11 cellular contexts compared by ENCODE assay signal in the genomic region with DNA sequence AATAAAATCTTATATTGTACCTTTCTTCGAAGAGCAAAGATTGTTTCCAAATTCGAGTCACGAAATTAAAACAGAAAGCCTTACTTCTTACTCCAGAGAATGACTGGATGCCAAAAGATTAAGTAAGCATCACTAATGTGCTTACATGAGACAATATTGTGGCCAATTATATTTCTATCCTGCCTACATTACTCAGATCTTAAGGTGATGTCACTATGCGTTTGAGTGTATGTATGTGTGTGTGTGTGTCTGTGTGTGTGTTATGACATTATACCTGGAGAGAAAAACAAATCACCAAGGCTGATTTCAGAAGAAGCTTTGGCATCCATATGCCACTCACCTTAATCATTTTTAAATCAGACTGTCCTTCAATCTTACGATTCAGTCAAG.
A peak's percentile ranks its signal among the peaks of the same experiment; 100 is the strongest.
DNase-seq lines count a peak whose midpoint lies in the region; ATAC-seq, FAIRE-seq and TF ChIP-seq lines count a peak whose summit lies in the region.
"Had no signal": no experiment of that assay in that cellular context is flagged by ENCODE, and none has a peak within 500 bp of the region (broad histone marks: within the 10 kb centered on the region; RNA-seq: fewer than 3 reads in every experiment).

No MANE protein-coding gene starts in this region.

- no peak for TF ChIP-seq EP300 in HepG2 (IDR thresholded peaks at IDR 0.05; ENCODE audit: low read depth in 2 of 2, low read length in 2 of 2)
- no peak for TF ChIP-seq EP300 in HepG2 (CRISPR knock-in tag; IDR thresholded peaks at IDR 0.05; ENCODE audit: borderline replicate concordance)

- H3K4me1 ChIP-seq in left lung (peaks cover 4 to 16% of the 10 kb centered on the region in 2 donors), HepG2 (ENCODE audit: insufficient read depth, low read length) (no peaks in the 10 kb centered on the region), tibial artery (no peaks in the 10 kb centered on the region)
- H3K4me1 ChIP-seq: pancreas had no signal

- no peaks in the 10 kb centered on the region for H3K36me3 ChIP-seq in left lung
- no peaks in the 10 kb centered on the region for H3K36me3 ChIP-seq in HepG2 (replicated peaks in 1 of 2; ENCODE audit: control insufficient read depth in 1 of 2, insufficient read depth in 2 of 2, low read length in 2 of 2)
- no peaks in the 10 kb centered on the region for H3K36me3 ChIP-seq in tibial artery
- H3K36me3 ChIP-seq: pancreas, upper lobe of right lung had no signal

- in situ Hi-C loops in HepG2 (cut with HindIII; ENCODE audit: extremely low pct_ligation_motif_present, low pct_unique_long_range_greater_than_20kb): no loop called here

- no peak for TF ChIP-seq POLR2A in HepG2 (IDR thresholded peaks at IDR 0.05; ENCODE audit: insufficient read depth in 1 of 2, low read depth in 2 of 2, low read length in 2 of 2)

- BruUV-seq in HepG2 (replicated peaks; lab: Mats Ljungman, UMichigan): no TSS peak

- H2AFZ ChIP-seq in HepG2 (ENCODE audit: low read length): no peak overlapping the region

- intact Hi-C loops in left lung (cut with DNase I) (no loop called here), HepG2 (cut with micrococcal nuclease; ENCODE audit: unreplicated experiment) (no loop called here), tibial artery (cut with DNase I; ENCODE audit: low total_unique reads) (no loop called here)

- CTCF ChIA-PET in HepG2 (lab: Yijun Ruan, JAX; ENCODE audit: low intra/inter-chr PET ratio, low total read pairs): no interaction called here

- DNase-seq in NCI-H510A treated with DMSO at 0.1 percent for 48 hours (lab: John Stamatoyannopoulos, UW) (peak; percentile 46), NCI-H510A (lab: John Stamatoyannopoulos, UW) (no peak), T1000 (lab: John Stamatoyannopoulos, UW) (peak; percentile 74), left lung (no peak), HepG2 (ENCODE audit: low spot score) (no peak), SK-N-DZ (ENCODE audit: low spot score) (no peak), tibial artery (no peak)
- DNase-seq: upper lobe of right lung had no signal

- no peak for FAIRE-seq in HepG2 (lab: Jason Lieb, UNC)
- FAIRE-seq: pancreas had no signal

- TF ChIP-seq CTCF in left lung (IDR thresholded peaks at IDR 0.05) (no peak), HepG2 (CRISPR knock-in tag; IDR thresholded peaks at IDR 0.05) (no peak), tibial artery (IDR thresholded peaks at IDR 0.05) (no peak)

- H3K27me3 ChIP-seq in left lung (no peaks in the 10 kb centered on the region), HepG2 (ENCODE audit: control insufficient read depth in 1 of 2, insufficient read depth in 2 of 2, low read length in 2 of 2) (no peaks in the 10 kb centered on the region), tibial artery (no peaks in the 10 kb centered on the region)
- H3K27me3 ChIP-seq: pancreas, upper lobe of right lung had no signal

- no peak for TF ChIP-seq RAD21 in HepG2 (CRISPR knock-in tag; IDR thresholded peaks at IDR 0.05)

- H3K4me2 ChIP-seq in HepG2 (ENCODE audit: low read depth, low read length): no peak overlapping the region

- H4K20me1 ChIP-seq in HepG2 (ENCODE audit: insufficient read depth, low read length): no peaks in the 10 kb centered on the region

- WGBS in HepG2 (ENCODE audit: low lambda C conversion rate): under 1% methylated on average over 5 of the region's 5 CpGs

- H3K9me3 ChIP-seq in left lung: no peaks in the 10 kb centered on the region
- H3K9me3 ChIP-seq in HepG2 (ENCODE audit: low read length): no peaks in the 10 kb centered on the region
- no peaks in the 10 kb centered on the region for H3K9me3 ChIP-seq in tibial artery
- H3K9me3 ChIP-seq: pancreas, upper lobe of right lung had no signal

- H3K27ac ChIP-seq in left lung: peak overlapping the region in 1 of 2 donors; percentile 39
- H3K27ac ChIP-seq in HepG2 (ENCODE audit: extremely low read length, insufficient read depth, low read length): no peak overlapping the region
- no peak overlapping the region for H3K27ac ChIP-seq in tibial artery
- H3K27ac ChIP-seq: pancreas, upper lobe of right lung had no signal

- H3K9ac ChIP-seq in HepG2 (ENCODE audit: insufficient read depth, low read depth, low read length): no peak overlapping the region

- H3K4me3 ChIP-seq in left lung: no peak overlapping the region
- H3K4me3 ChIP-seq in HepG2 (replicated peaks in 1 of 3; ENCODE audit: insufficient read depth in 1 of 3, low read depth in 2 of 3, low read length in 3 of 3): no peak overlapping the region
- H3K4me3 ChIP-seq in tibial artery: no peak overlapping the region
- H3K4me3 ChIP-seq: pancreas, upper lobe of right lung had no signal

- peak; percentile 10 for ATAC-seq in HG02981 (IDR thresholded peaks at IDR 0.05; ENCODE audit: unreplicated experiment)
- peak; percentile 42 for ATAC-seq in left lung
- no peak for ATAC-seq in HepG2
- ATAC-seq: HCT116 had no signal

- POLR2A ChIA-PET in HepG2 (lab: Yijun Ruan, JAX): no interaction called here

- H3K79me2 ChIP-seq in HepG2 (ENCODE audit: insufficient read depth, low read length): no peaks in the 10 kb centered on the region

TF ChIP-seq in HepG2, 621 proteins besides CTCF, POLR2A, EP300 and RAD21:
- TF ChIP-seq TEAD3 (CRISPR knock-in tag; optimal IDR thresholded peaks at IDR 0.05; ENCODE audit: borderline replicate concordance): no peak
- TF ChIP-seq JUN (CRISPR knock-in tag; IDR thresholded peaks at IDR 0.05): no peak
- TF ChIP-seq, protein P1, sequence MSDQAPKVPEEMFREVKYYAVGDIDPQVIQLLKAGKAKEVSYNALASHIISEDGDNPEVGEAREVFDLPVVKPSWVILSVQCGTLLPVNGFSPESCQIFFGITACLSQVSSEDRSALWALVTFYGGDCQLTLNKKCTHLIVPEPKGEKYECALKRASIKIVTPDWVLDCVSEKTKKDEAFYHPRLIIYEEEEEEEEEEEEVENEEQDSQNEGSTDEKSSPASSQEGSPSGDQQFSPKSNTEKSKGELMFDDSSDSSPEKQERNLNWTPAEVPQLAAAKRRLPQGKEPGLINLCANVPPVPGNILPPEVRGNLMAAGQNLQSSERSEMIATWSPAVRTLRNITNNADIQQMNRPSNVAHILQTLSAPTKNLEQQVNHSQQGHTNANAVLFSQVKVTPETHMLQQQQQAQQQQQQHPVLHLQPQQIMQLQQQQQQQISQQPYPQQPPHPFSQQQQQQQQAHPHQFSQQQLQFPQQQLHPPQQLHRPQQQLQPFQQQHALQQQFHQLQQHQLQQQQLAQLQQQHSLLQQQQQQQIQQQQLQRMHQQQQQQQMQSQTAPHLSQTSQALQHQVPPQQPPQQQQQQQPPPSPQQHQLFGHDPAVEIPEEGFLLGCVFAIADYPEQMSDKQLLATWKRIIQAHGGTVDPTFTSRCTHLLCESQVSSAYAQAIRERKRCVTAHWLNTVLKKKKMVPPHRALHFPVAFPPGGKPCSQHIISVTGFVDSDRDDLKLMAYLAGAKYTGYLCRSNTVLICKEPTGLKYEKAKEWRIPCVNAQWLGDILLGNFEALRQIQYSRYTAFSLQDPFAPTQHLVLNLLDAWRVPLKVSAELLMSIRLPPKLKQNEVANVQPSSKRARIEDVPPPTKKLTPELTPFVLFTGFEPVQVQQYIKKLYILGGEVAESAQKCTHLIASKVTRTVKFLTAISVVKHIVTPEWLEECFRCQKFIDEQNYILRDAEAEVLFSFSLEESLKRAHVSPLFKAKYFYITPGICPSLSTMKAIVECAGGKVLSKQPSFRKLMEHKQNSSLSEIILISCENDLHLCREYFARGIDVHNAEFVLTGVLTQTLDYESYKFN (CRISPR knock-in tag; conservative IDR thresholded peaks at IDR 0.05): no peak
- TF ChIP-seq ZNF777 (CRISPR knock-in tag; IDR thresholded peaks at IDR 0.05): no peak
- no peak for TF ChIP-seq FOXA1 (IDR thresholded peaks at IDR 0.05)
- TF ChIP-seq FOXA1 (CRISPR knock-in tag; IDR thresholded peaks at IDR 0.05): no peak
- TF ChIP-seq MATR3 (CRISPR knock-in tag; IDR thresholded peaks at IDR 0.05): no peak
- TF ChIP-seq NR2F6 (IDR thresholded peaks at IDR 0.05): no peak
- no peak for TF ChIP-seq NR2F6 (CRISPR knock-in tag; IDR thresholded peaks at IDR 0.05)
- TF ChIP-seq GATAD1 (CRISPR knock-in tag; IDR thresholded peaks at IDR 0.05): no peak

Comparison
In these comparisons a context has a peak if more than half of its experiments do, and no peak if none do; other contexts are left out.
1. DNase-seq: peak in NCI-H510A treated with DMSO at 0.1 percent for 48 hours (single experiment) and T1000 (single experiment); none in NCI-H510A (single experiment), left lung (0 of 2), HepG2 (single experiment), SK-N-DZ (single experiment) and tibial artery (0 of 2).